ENCODE assay signal across 8 cellular contexts in the genomic region with DNA sequence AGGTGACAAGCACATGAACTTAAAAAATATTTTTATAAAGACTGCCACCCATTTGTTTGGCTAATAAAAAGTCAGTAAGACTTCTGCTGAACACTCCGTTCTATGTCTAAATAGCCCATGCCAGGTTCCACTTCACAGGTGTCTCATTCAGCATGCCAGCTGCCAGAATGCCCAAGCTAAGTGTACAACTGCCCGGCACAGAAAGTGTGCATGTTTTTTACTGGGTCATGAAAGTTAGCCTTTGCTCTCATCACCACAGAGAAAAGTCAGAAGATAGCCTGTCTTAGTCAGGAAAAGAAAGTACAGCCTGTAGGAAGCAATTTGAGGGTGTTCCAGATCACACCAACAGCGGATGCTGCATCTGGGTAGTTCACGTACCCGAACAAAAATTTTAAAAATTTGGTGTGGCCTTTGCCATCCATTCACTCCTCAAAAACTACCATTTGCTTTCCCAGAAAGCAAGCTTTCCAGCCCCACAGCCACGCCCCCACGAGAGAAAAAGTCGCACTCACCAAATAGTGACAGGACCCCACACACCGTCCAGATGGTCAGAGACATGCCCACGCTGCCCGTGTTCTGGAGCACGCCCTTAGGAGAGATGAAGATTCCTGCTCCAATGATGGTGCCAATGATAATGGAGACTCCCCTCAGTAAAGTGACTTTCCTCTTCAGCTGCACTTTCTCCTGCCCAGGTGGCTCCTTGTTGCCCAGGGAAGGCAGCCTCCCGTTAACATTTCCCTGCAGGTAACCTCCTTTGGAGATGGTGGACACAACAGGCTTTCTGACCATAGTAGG. TPM values are rescaled to one million over a fixed set of nuclear protein-coding genes. Genes with fewer than 3 reads are reported as not detected.
DNase-seq lines count a peak whose midpoint lies in the region; ATAC-seq and TF ChIP-seq lines count a peak whose summit lies in the region.

No MANE protein-coding gene starts in this region.

- H3K27me3 Mint-ChIP-seq in endothelial cell (ENCODE audit: unreplicated experiment) (no peaks in the 10 kb centered on the region), osteocyte (ENCODE audit: unreplicated experiment) (no peaks in the 10 kb centered on the region)

- no peak for TF ChIP-seq EP300 in SK-N-SH (IDR thresholded peaks at IDR 0.05; ENCODE audit: borderline replicate concordance in 1 of 2, low read depth in 1 of 2, low read length in 1 of 2)

- H4K20me1 ChIP-seq in SK-N-SH (ENCODE audit: insufficient read depth), result no peaks in the 10 kb centered on the region

- peak overlapping the region; percentile 95 for H3K27ac Mint-ChIP-seq in endothelial cell (ENCODE audit: unreplicated experiment)
- peak overlapping the region; percentile 99 for H3K27ac Mint-ChIP-seq in osteocyte (ENCODE audit: unreplicated experiment)

- TF ChIP-seq RAD21 in SK-N-SH (IDR thresholded peaks at IDR 0.05; ENCODE audit: low read length), result no peak

- peak overlapping the region; percentile 38; the same call in 1 of the 2 replicates for H2AFZ ChIP-seq in SK-N-SH (ENCODE audit: low read depth)

- peaks cover 17% of the 10 kb centered on the region for H3K4me1 Mint-ChIP-seq in endothelial cell (ENCODE audit: unreplicated experiment)
- H3K4me1 Mint-ChIP-seq in osteocyte (ENCODE audit: unreplicated experiment), result peaks cover 46% of the 10 kb centered on the region

- H3K4me1 ChIP-seq in SK-N-SH (ENCODE audit: control insufficient read depth in 1 of 2, insufficient read depth in 2 of 2, low read depth in 1 of 2, low read length in 1 of 2), result peaks cover 3 to 10% of the 10 kb centered on the region in 2 experiments; a peak in 3 of 4 replicates

- no peak for TF ChIP-seq CTCF in SK-N-SH (IDR thresholded peaks at IDR 0.05)
- no peak for TF ChIP-seq CTCF in endothelial cell (IDR thresholded peaks at IDR 0.05; ENCODE audit: unreplicated experiment)
- no peak for TF ChIP-seq CTCF in osteocyte (IDR thresholded peaks at IDR 0.05)

- H3K36me3 ChIP-seq in SK-N-SH (replicated peaks in 1 of 2; ENCODE audit: control insufficient read depth in 1 of 2, insufficient read depth in 2 of 2, low read length in 1 of 2), result no peaks in the 10 kb centered on the region

- H3K9me3 ChIP-seq in SK-N-SH, result no peaks in the 10 kb centered on the region

- H3K9ac ChIP-seq in SK-N-SH, result peak overlapping the region; percentile 55

- H3K9me3 Mint-ChIP-seq in endothelial cell (ENCODE audit: unreplicated experiment) (no peaks in the 10 kb centered on the region), osteocyte (ENCODE audit: unreplicated experiment) (no peaks in the 10 kb centered on the region)

- POLR2A ChIA-PET in SK-N-SH (lab: Yijun Ruan, JAX), result no interaction called here

- peaks cover 18% of the 10 kb centered on the region for H3F3A ChIP-seq in SK-N-SH (replicated peaks; ENCODE audit: insufficient read depth)

- DNase-seq in NCI-H146 (lab: John Stamatoyannopoulos, UW) (peak; percentile 47), NCI-H146 treated with DMSO at 0.1 percent for 48 hours (lab: John Stamatoyannopoulos, UW; ENCODE audit: unreplicated experiment) (no peak), SK-N-SH (no peak), endothelial cell (ENCODE audit: low spot score) (no peak), osteocyte (ENCODE audit: extremely low spot score, unreplicated experiment) (no peak), SW 1271 (lab: John Stamatoyannopoulos, UW) (no peak), NCI-H2227 (lab: John Stamatoyannopoulos, UW; ENCODE audit: unreplicated experiment) (no peak)

- H3K4me3 Mint-ChIP-seq in endothelial cell (ENCODE audit: unreplicated experiment) (peak overlapping the region; percentile 90), osteocyte (ENCODE audit: unreplicated experiment) (peak overlapping the region; percentile 93)

- peak overlapping the region; percentile 49 to 65; a peak in 3 of 4 replicates for H3K4me3 ChIP-seq in SK-N-SH (ENCODE audit: low read depth in 2 of 2, low read length in 1 of 2)

- WGBS in SK-N-SH (ENCODE audit: low lambda C conversion rate), result 55% methylated on average over 13 of the region's 13 CpGs

- H3K27me3 ChIP-seq in SK-N-SH (ENCODE audit: insufficient read depth), result no peaks in the 10 kb centered on the region

- H3K36me3 Mint-ChIP-seq in endothelial cell (ENCODE audit: low read depth, unreplicated experiment) (no peaks in the 10 kb centered on the region), osteocyte (ENCODE audit: unreplicated experiment) (peaks cover under 1% of the 10 kb centered on the region)

- CTCF ChIA-PET in SK-N-SH (lab: Yijun Ruan, JAX), result interaction anchor here (0.9 kb wide), 2 partner anchors 59 to 629 kb away, joined by 3 read pairs; no protein-coding TSS in a partner anchor

- peaks cover 37% of the 10 kb centered on the region for H3K79me2 ChIP-seq in SK-N-SH (ENCODE audit: insufficient read depth)

- peak overlapping the region; percentile 73 for H3K4me2 ChIP-seq in SK-N-SH

- peak; percentile 1 for ATAC-seq in HG02870 (IDR thresholded peaks at IDR 0.05; ENCODE audit: unreplicated experiment)

- no peaks in the 10 kb centered on the region for H3K9me2 ChIP-seq in SK-N-SH

- peak overlapping the region; percentile 54 to 98; a peak in 3 of 4 replicates for H3K27ac ChIP-seq in SK-N-SH (ENCODE audit: low read depth in 2 of 2, low read length in 1 of 2)

TF ChIP-seq in SK-N-SH, 30 proteins besides CTCF, POLR2A, EP300 and RAD21:
- TF ChIP-seq, protein P1, sequence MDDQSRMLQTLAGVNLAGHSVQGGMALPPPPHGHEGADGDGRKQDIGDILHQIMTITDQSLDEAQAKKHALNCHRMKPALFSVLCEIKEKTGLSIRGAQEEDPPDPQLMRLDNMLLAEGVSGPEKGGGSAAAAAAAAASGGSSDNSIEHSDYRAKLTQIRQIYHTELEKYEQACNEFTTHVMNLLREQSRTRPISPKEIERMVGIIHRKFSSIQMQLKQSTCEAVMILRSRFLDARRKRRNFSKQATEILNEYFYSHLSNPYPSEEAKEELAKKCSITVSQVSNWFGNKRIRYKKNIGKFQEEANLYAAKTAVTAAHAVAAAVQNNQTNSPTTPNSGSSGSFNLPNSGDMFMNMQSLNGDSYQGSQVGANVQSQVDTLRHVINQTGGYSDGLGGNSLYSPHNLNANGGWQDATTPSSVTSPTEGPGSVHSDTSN (IDR thresholded peaks at IDR 0.05), result no peak
- TF ChIP-seq, protein P2, sequence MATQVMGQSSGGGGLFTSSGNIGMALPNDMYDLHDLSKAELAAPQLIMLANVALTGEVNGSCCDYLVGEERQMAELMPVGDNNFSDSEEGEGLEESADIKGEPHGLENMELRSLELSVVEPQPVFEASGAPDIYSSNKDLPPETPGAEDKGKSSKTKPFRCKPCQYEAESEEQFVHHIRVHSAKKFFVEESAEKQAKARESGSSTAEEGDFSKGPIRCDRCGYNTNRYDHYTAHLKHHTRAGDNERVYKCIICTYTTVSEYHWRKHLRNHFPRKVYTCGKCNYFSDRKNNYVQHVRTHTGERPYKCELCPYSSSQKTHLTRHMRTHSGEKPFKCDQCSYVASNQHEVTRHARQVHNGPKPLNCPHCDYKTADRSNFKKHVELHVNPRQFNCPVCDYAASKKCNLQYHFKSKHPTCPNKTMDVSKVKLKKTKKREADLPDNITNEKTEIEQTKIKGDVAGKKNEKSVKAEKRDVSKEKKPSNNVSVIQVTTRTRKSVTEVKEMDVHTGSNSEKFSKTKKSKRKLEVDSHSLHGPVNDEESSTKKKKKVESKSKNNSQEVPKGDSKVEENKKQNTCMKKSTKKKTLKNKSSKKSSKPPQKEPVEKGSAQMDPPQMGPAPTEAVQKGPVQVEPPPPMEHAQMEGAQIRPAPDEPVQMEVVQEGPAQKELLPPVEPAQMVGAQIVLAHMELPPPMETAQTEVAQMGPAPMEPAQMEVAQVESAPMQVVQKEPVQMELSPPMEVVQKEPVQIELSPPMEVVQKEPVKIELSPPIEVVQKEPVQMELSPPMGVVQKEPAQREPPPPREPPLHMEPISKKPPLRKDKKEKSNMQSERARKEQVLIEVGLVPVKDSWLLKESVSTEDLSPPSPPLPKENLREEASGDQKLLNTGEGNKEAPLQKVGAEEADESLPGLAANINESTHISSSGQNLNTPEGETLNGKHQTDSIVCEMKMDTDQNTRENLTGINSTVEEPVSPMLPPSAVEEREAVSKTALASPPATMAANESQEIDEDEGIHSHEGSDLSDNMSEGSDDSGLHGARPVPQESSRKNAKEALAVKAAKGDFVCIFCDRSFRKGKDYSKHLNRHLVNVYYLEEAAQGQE (IDR thresholded peaks at IDR 0.05; ENCODE audit: low read depth, low read length), result no peak
TF ChIP-seq in SK-N-SH: peak in this region for 0.

RNA-seq across cellular contexts. Expression of a gene that starts 0.7 kb away (rescaled TPM):
- polyA plus RNA-seq in SK-N-SH (2012; rRNA removed), result 3.1 and 4.4 TPM in 2 replicates
- polyA plus RNA-seq in SK-N-SH (2012; cell fraction: cytosol; rRNA removed), result 4.3 and 5.1 TPM in 2 replicates
- 2.7 and 6.2 TPM in 2 replicates for polyA plus RNA-seq in SK-N-SH (2012; cell fraction: nucleus; rRNA removed)
- total RNA-seq in endothelial cell (ENCODE audit: unreplicated experiment) (5.1 TPM), osteocyte (26.5 and 29.1 TPM in 2 replicates)
